In genomic region chr17:43950554-43950953, GRCh38 we compare ENCODE assay signal across 23 cellular contexts. TPM values are rescaled to one million over a fixed set of nuclear protein-coding genes. Genes with fewer than 3 reads are reported as not detected.
DNase-seq lines count a peak whose midpoint lies in the region; ATAC-seq, FAIRE-seq and TF ChIP-seq lines count a peak whose summit lies in the region.
"Had no signal": no experiment of that assay in that cellular context is flagged by ENCODE, and none has a peak within 500 bp of the region (broad histone marks: within the 10 kb centered on the region; RNA-seq: fewer than 3 reads in every experiment).

No MANE protein-coding gene starts in this region.

- H3K9me1 ChIP-seq in K562 (ENCODE audit: control insufficient read depth, insufficient read depth, low read length), result no peaks in the 10 kb centered on the region

- no peaks in the 10 kb centered on the region for H3K36me3 ChIP-seq in HEK293 (ENCODE audit: control insufficient read depth in 2 of 2, insufficient read depth in 1 of 2, low read length in 2 of 2)
- no peaks in the 10 kb centered on the region for H3K36me3 ChIP-seq in K562 (ENCODE audit: control insufficient read depth, insufficient read depth, low read length)
- H3K36me3 ChIP-seq in kidney (ENCODE audit: control insufficient read depth in 1 of 2, insufficient read depth in 2 of 2, low read length in 2 of 2), result no peaks in the 10 kb centered on the region

- peaks cover 7% of the 10 kb centered on the region; the same call in 2 of the 3 replicates for H3K4me1 ChIP-seq in A549
- H3K4me1 ChIP-seq in HEK293 (ENCODE audit: control insufficient read depth, insufficient read depth, low read length), result no peaks in the 10 kb centered on the region; the same call in 1 of the 2 replicates
- peaks cover 0 to 16% of the 10 kb centered on the region in 2 experiments; a peak in 3 of 5 replicates for H3K4me1 ChIP-seq in K562 (replicated peaks in 1 of 2; ENCODE audit: control insufficient read depth in 2 of 2, insufficient read depth in 2 of 2, low read length in 2 of 2)
- peaks cover 0 to 7% of the 10 kb centered on the region in 2 donors for H3K4me1 ChIP-seq in kidney (ENCODE audit: control insufficient read depth in 1 of 2, insufficient read depth in 1 of 2, low read depth in 1 of 2, low read length in 2 of 2)

- H3K27ac ChIP-seq in A549 (no peak overlapping the region), HEK293 (ENCODE audit: extremely low read depth, low read depth, low read length) (no peak overlapping the region), K562 (ENCODE audit: extremely low read depth, low read depth, low read length) (no peak overlapping the region), kidney (ENCODE audit: low read depth in 2 of 2, low read length in 2 of 2) (no peak overlapping the region)

- in situ Hi-C loops in K562 (cut with MboI), result no loop called here

- ATAC-seq in A549 (no peak), K562 (no peak)
- ATAC-seq: GM12878 had no signal

- no peak for TF ChIP-seq EP300 in A549 (IDR thresholded peaks at IDR 0.05)
- TF ChIP-seq EP300 in K562 (IDR thresholded peaks at IDR 0.05; ENCODE audit: low read length), result no peak

- H3K4me3 ChIP-seq in A549 (no peak overlapping the region), HEK293 (ENCODE audit: low read depth, low read length) (no peak overlapping the region), K562 (no peak overlapping the region), kidney (ENCODE audit: low read length in 2 of 2) (no peak overlapping the region)
- H3K4me3 ChIP-seq: GM12878 had no signal

- TF ChIP-seq CTCF in A549 (IDR thresholded peaks at IDR 0.05) (no peak), HEK293 (tag by site-specific recombination; IDR thresholded peaks at IDR 0.05) (no peak), K562 (IDR thresholded peaks at IDR 0.05 in 2 of 3, conservative IDR thresholded peaks at IDR 0.05 in 1 of 3; ENCODE audit: insufficient read depth in 2 of 3, low read depth in 1 of 3, low read length in 3 of 3) (no peak), kidney (IDR thresholded peaks at IDR 0.05; ENCODE audit: borderline replicate concordance, extremely low read depth, insufficient read depth) (no peak)

- WGBS in A549 (ENCODE audit: missing lambda C conversion rate), result 60% methylated on average over 2 of the region's 2 CpGs
- WGBS in K562 (ENCODE audit: insufficient coverage, low coverage, missing lambda C conversion rate), result 0% methylated on average over 2 of the region's 2 CpGs

- H3K9me3 ChIP-seq in A549 (no peaks in the 10 kb centered on the region), HEK293 (ENCODE audit: control insufficient read depth, insufficient read depth, low read depth, low read length) (no peaks in the 10 kb centered on the region), K562 (replicated peaks; ENCODE audit: control insufficient read depth, insufficient read depth, low read depth, low read length) (no peaks in the 10 kb centered on the region), kidney (ENCODE audit: control insufficient read depth in 1 of 2, low read length in 2 of 2) (no peaks in the 10 kb centered on the region)

- no TSS peak for BruUV-seq in K562 (replicated peaks; lab: Mats Ljungman, UMichigan)

- intact Hi-C loops in K562 (cut with micrococcal nuclease), result no loop called here
- intact Hi-C loops in kidney (cut with DNase I), result no loop called here

- no peak for TF ChIP-seq RAD21 in A549 (conservative IDR thresholded peaks at IDR 0.05 in 1 of 2, IDR thresholded peaks at IDR 0.05 in 1 of 2)
- no peak for TF ChIP-seq RAD21 in K562 (CRISPR knock-in tag; conservative IDR thresholded peaks at IDR 0.05 in 1 of 2, IDR thresholded peaks at IDR 0.05 in 1 of 2)

- H3K79me2 ChIP-seq in K562 (ENCODE audit: control insufficient read depth, insufficient read depth, low read length), result no peaks in the 10 kb centered on the region

- POLR2A ChIA-PET in A549 (lab: Yijun Ruan, JAX) (no interaction called here), HEK293 (lab: Yijun Ruan, JAX) (interaction anchor here (0.5 kb wide), 1 partner anchor 20 kb away, joined by 4 read pairs; no protein-coding TSS in a partner anchor), K562 (lab: Yijun Ruan, JAX) (interaction anchor here (0.5 to 0.7 kb wide), 2 partner anchors 10 to 357 kb away, joined by 3 read pairs; no protein-coding TSS in a partner anchor)

- no peaks in the 10 kb centered on the region; the same call in none of the 2 replicates for H4K20me1 ChIP-seq in K562 (replicated peaks; ENCODE audit: control insufficient read depth, insufficient read depth, low read length)

- no peak overlapping the region for H3K9ac ChIP-seq in K562 (ENCODE audit: insufficient read depth in 1 of 2, low read depth in 2 of 2, low read length in 2 of 2)
- no peak overlapping the region for H3K9ac ChIP-seq in kidney (ENCODE audit: low read length in 2 of 2)

- H3K4me2 ChIP-seq in A549, result no peak overlapping the region
- no peak overlapping the region for H3K4me2 ChIP-seq in K562 (ENCODE audit: insufficient read depth, low read length)

- CTCF ChIA-PET in A549 (lab: Yijun Ruan, JAX) (interaction anchor here (0.7 to 22.4 kb wide), 8 partner anchors 11 to 90 kb away, joined by 3 to 657 read pairs (median 4); partner anchors contain the start of gene NAGS), HEK293 (lab: Yijun Ruan, JAX) (interaction anchor here (1.0 to 2.2 kb wide), 8 partner anchors 7 to 104 kb away, joined by 3 to 10 read pairs (median 4); no protein-coding TSS in a partner anchor), K562 (lab: Yijun Ruan, JAX; ENCODE audit: low intra/inter-chr PET ratio) (no interaction called here)

- no peak for FAIRE-seq in A549 (lab: Jason Lieb, UNC)
- no peak for FAIRE-seq in K562 (lab: Jason Lieb, UNC)
- no peak for FAIRE-seq in kidney (lab: Jason Lieb, UNC)
- FAIRE-seq: GM12878, GM18507 had no signal

- H2AFZ ChIP-seq in K562 (ENCODE audit: low read depth, low read length), result no peak overlapping the region

- TF ChIP-seq POLR2A in A549 (IDR thresholded peaks at IDR 0.05; ENCODE audit: low read length) (no peak), K562 (conservative IDR thresholded peaks at IDR 0.05) (no peak)

- H3K27me3 ChIP-seq in K562 (ENCODE audit: control insufficient read depth in 2 of 2, insufficient read depth in 2 of 2, low read length in 2 of 2), result peaks cover 35 to 59% of the 10 kb centered on the region in 2 experiments; a peak in 4 of 5 replicates

- DNase-seq in A549 (ENCODE audit: low read depth in 1 of 2, low spot score in 1 of 2) (no peak), K562 (ENCODE audit: extremely low read depth in 1 of 4, low spot score in 3 of 4) (no peak), kidney (peak; percentile 10), DMS153 treated with DMSO at 0.1 percent for 48 hours (lab: John Stamatoyannopoulos, UW; ENCODE audit: unreplicated experiment) (no peak), GM19238 (ENCODE audit: insufficient read length, low spot score) (no peak), T1000 (lab: John Stamatoyannopoulos, UW) (no peak)
- DNase-seq: 8988T; C1 segment of cervical spinal cord; Calu3; CD4-positive, alpha-beta memory T cell; COR-L47; DMS153; DMS79; EL; GDM1; GOT3; H7; HFFc6 had no signal

RNA-seq across cellular contexts. Expression of gene PYY, which starts 3.2 kb away (rescaled TPM):
- not detected in 2 replicates for polyA plus RNA-seq in A549 (2011; rRNA removed)
- not detected in 2 replicates for polyA plus RNA-seq in A549 (2012; cell fraction: cytosol; rRNA removed)
- 0.07 TPM in 1 of 2 replicates, not detected in the other for polyA plus RNA-seq in A549 (2012; cell fraction: nucleus; rRNA removed)
- not detected in 3 replicates for polyA plus RNA-seq in A549 (2017; fragmentation: RNase III; extraction: RNeasy Plus Mini Kit Qiagen cat#74134 plus additional on column Dnase treatment)
- polyA minus RNA-seq in A549 (2011; rRNA and poly(A)+ RNA removed), result not detected in 2 replicates
- total RNA-seq in K562 (2011; cell fraction: chromatin; rRNA removed; ENCODE audit: low replicate concordance), result not detected in 2 replicates
- total RNA-seq in K562 (2011; cell fraction: nucleolus; rRNA removed), result not detected in 2 replicates
- total RNA-seq in K562 (2011; cell fraction: nucleoplasm; rRNA removed), result not detected in 2 replicates
- not detected in 2 replicates for total RNA-seq in K562 (2014; rRNA removed)
- total RNA-seq in K562 (2014; rRNA removed; fragmentation: Illumina TruSeq; extraction: Trizol), result not detected in 2 replicates
- total RNA-seq in K562 (2015; rRNA removed; fragmentation: Illumina TruSeq; extraction: Trizol), result not detected in 2 replicates
- total RNA-seq in K562 (2021), result not detected in 2 replicates
- polyA plus RNA-seq in K562 (2011; rRNA removed), result 0.09 TPM in 1 of 2 replicates, not detected in the other
- 0.27 TPM in 1 of 2 replicates, not detected in the other for polyA plus RNA-seq in K562 (2011; cell fraction: cytosol; rRNA removed)
- polyA plus RNA-seq in K562 (2011; cell fraction: nucleus; rRNA removed), result 0.17 and 0.24 TPM in 2 replicates
- polyA plus RNA-seq in K562 (2012), result not detected in 2 replicates
- polyA plus RNA-seq in K562 (2014; fragmentation: Illumina TruSeq; extraction: Trizol), result not detected in 2 replicates
- not detected for polyA plus RNA-seq in K562 (2014; fragmentation: Nextera tagmentation; extraction: Ambion mirVana)
- not detected in 2 replicates for polyA plus RNA-seq in K562 (2014; rRNA removed)
- not detected in 2 replicates for polyA minus RNA-seq in K562 (2011; rRNA and poly(A)+ RNA removed)
- polyA minus RNA-seq in K562 (2011; cell fraction: cytosol; rRNA and poly(A)+ RNA removed), result not detected in 2 replicates
- not detected in 2 replicates for polyA minus RNA-seq in K562 (2011; cell fraction: nucleus; rRNA and poly(A)+ RNA removed)
- not detected for total RNA-seq in kidney
- not detected for polyA plus RNA-seq in kidney (ENCODE audit: insufficient read depth, low read depth, low replicate concordance)
- total RNA-seq: A673; Calu3; CD4-positive, alpha-beta memory T cell; GM12878 had no signal
- polyA plus RNA-seq: BJ; CD4-positive, alpha-beta memory T cell had no signal

RNA-seq across cellular contexts. Expression of gene PPY, which starts 8.3 kb away (rescaled TPM):
- polyA plus RNA-seq in A549 (2011; rRNA removed) (not detected in 2 replicates), A549 (2017; fragmentation: RNase III; extraction: RNeasy Plus Mini Kit Qiagen cat#74134 plus additional on column Dnase treatment) (not detected in 3 replicates), K562 (2011; rRNA removed) (not detected in 2 replicates), K562 (2014; fragmentation: Illumina TruSeq; extraction: Trizol) (not detected in 2 replicates), K562 (2014; fragmentation: Nextera tagmentation; extraction: Ambion mirVana) (not detected), K562 (2014; rRNA removed) (1.9 TPM in 1 of 2 replicates, not detected in the other), kidney (ENCODE audit: insufficient read depth, low read depth, low replicate concordance) (not detected)
- polyA plus RNA-seq in A549 (2012; cell fraction: cytosol; rRNA removed), result 0.20 TPM in 1 of 2 replicates, not detected in the other
- polyA plus RNA-seq in A549 (2012; cell fraction: nucleus; rRNA removed), result not detected in 2 replicates
- not detected in 2 replicates for polyA minus RNA-seq in A549 (2011; rRNA and poly(A)+ RNA removed)
- not detected in 2 replicates for total RNA-seq in K562 (2011; cell fraction: chromatin; rRNA removed; ENCODE audit: low replicate concordance)
- not detected in 2 replicates for total RNA-seq in K562 (2011; cell fraction: nucleolus; rRNA removed)
- not detected in 2 replicates for total RNA-seq in K562 (2011; cell fraction: nucleoplasm; rRNA removed)
- total RNA-seq in K562 (2014; rRNA removed) (not detected in 2 replicates), K562 (2014; rRNA removed; fragmentation: Illumina TruSeq; extraction: Trizol) (not detected in 2 replicates), K562 (2015; rRNA removed; fragmentation: Illumina TruSeq; extraction: Trizol) (not detected in 2 replicates), K562 (2021) (not detected in 2 replicates), kidney (not detected)
- not detected in 2 replicates for polyA plus RNA-seq in K562 (2011; cell fraction: cytosol; rRNA removed)
- not detected in 2 replicates for polyA plus RNA-seq in K562 (2011; cell fraction: nucleus; rRNA removed)
- polyA plus RNA-seq in K562 (2012), result not detected in 2 replicates
- not detected in 2 replicates for polyA minus RNA-seq in K562 (2011; rRNA and poly(A)+ RNA removed)
- polyA minus RNA-seq in K562 (2011; cell fraction: cytosol; rRNA and poly(A)+ RNA removed), result not detected in 2 replicates
- not detected in 2 replicates for polyA minus RNA-seq in K562 (2011; cell fraction: nucleus; rRNA and poly(A)+ RNA removed)
- total RNA-seq: A673; Calu3; CD4-positive, alpha-beta memory T cell; GM12878; H7; HFFc6 had no signal
- polyA plus RNA-seq: BJ; CD4-positive, alpha-beta memory T cell had no signal

RNA-seq across cellular contexts. Expression of gene MPP2, which starts 43.2 kb away (rescaled TPM):
- polyA plus RNA-seq in A549 (2011; rRNA removed), result 3.8 and 4.1 TPM in 2 replicates
- polyA plus RNA-seq in A549 (2012; cell fraction: cytosol; rRNA removed), result 7.0 and 7.5 TPM in 2 replicates
- polyA plus RNA-seq in A549 (2012; cell fraction: nucleus; rRNA removed), result 8.6 and 10.5 TPM in 2 replicates
- 3.4 to 4.2 TPM (median 3.7 TPM) in 3 replicates for polyA plus RNA-seq in A549 (2017; fragmentation: RNase III; extraction: RNeasy Plus Mini Kit Qiagen cat#74134 plus additional on column Dnase treatment)
- polyA minus RNA-seq in A549 (2011; rRNA and poly(A)+ RNA removed), result 7.3 and 7.4 TPM in 2 replicates
- 0.30 and 1.5 TPM in 2 replicates for total RNA-seq in K562 (2011; cell fraction: chromatin; rRNA removed; ENCODE audit: low replicate concordance)
- 1.2 and 1.8 TPM in 2 replicates for total RNA-seq in K562 (2011; cell fraction: nucleolus; rRNA removed)
- total RNA-seq in K562 (2011; cell fraction: nucleoplasm; rRNA removed), result 0.66 and 0.99 TPM in 2 replicates
- total RNA-seq in K562 (2014; rRNA removed), result 0.14 and 0.41 TPM in 2 replicates
- 0.35 and 0.44 TPM in 2 replicates for total RNA-seq in K562 (2014; rRNA removed; fragmentation: Illumina TruSeq; extraction: Trizol)
- total RNA-seq in K562 (2015; rRNA removed; fragmentation: Illumina TruSeq; extraction: Trizol), result 0.26 and 0.33 TPM in 2 replicates
- 0.45 and 0.53 TPM in 2 replicates for total RNA-seq in K562 (2021)
- polyA plus RNA-seq in K562 (2011; rRNA removed), result 1.0 and 1.2 TPM in 2 replicates
- polyA plus RNA-seq in K562 (2011; cell fraction: cytosol; rRNA removed), result 1.3 and 1.5 TPM in 2 replicates
- 1.4 and 1.6 TPM in 2 replicates for polyA plus RNA-seq in K562 (2011; cell fraction: nucleus; rRNA removed)
- polyA plus RNA-seq in K562 (2012), result 0.19 and 0.34 TPM in 2 replicates
- polyA plus RNA-seq in K562 (2014; fragmentation: Illumina TruSeq; extraction: Trizol), result 0.24 and 0.28 TPM in 2 replicates
- polyA plus RNA-seq in K562 (2014; fragmentation: Nextera tagmentation; extraction: Ambion mirVana), result under 1 TPM; 0.04 TPM
- 0.12 and 0.39 TPM in 2 replicates for polyA plus RNA-seq in K562 (2014; rRNA removed)
- 0.99 and 1.5 TPM in 2 replicates for polyA minus RNA-seq in K562 (2011; rRNA and poly(A)+ RNA removed)
- polyA minus RNA-seq in K562 (2011; cell fraction: cytosol; rRNA and poly(A)+ RNA removed), result 1.2 and 1.3 TPM in 2 replicates
- polyA minus RNA-seq in K562 (2011; cell fraction: nucleus; rRNA and poly(A)+ RNA removed), result 0.89 and 1.9 TPM in 2 replicates
- total RNA-seq in kidney, result 1.2 TPM
- polyA plus RNA-seq in kidney (ENCODE audit: insufficient read depth, low read depth, low replicate concordance), result 2.7 TPM

RNA-seq across cellular contexts. Expression of gene NAGS, which starts 53.9 kb away (rescaled TPM):
- 0.61 and 0.66 TPM in 2 replicates for polyA plus RNA-seq in A549 (2011; rRNA removed)
- 0.49 and 0.75 TPM in 2 replicates for polyA plus RNA-seq in A549 (2012; cell fraction: cytosol; rRNA removed)
- 0.40 and 0.59 TPM in 2 replicates for polyA plus RNA-seq in A549 (2012; cell fraction: nucleus; rRNA removed)
- 0.76 to 0.88 TPM (median 0.77 TPM) in 3 replicates for polyA plus RNA-seq in A549 (2017; fragmentation: RNase III; extraction: RNeasy Plus Mini Kit Qiagen cat#74134 plus additional on column Dnase treatment)
- polyA minus RNA-seq in A549 (2011; rRNA and poly(A)+ RNA removed), result 0.68 and 0.91 TPM in 2 replicates
- total RNA-seq in K562 (2011; cell fraction: chromatin; rRNA removed; ENCODE audit: low replicate concordance), result not detected in 2 replicates
- not detected in 2 replicates for total RNA-seq in K562 (2011; cell fraction: nucleolus; rRNA removed)
- not detected in 2 replicates for total RNA-seq in K562 (2011; cell fraction: nucleoplasm; rRNA removed)
- not detected in 2 replicates for total RNA-seq in K562 (2014; rRNA removed)
- not detected in 2 replicates for total RNA-seq in K562 (2014; rRNA removed; fragmentation: Illumina TruSeq; extraction: Trizol)
- total RNA-seq in K562 (2015; rRNA removed; fragmentation: Illumina TruSeq; extraction: Trizol), result not detected in 2 replicates
- not detected in 2 replicates for total RNA-seq in K562 (2021)
- 0.03 TPM in 1 of 2 replicates, not detected in the other for polyA plus RNA-seq in K562 (2011; rRNA removed)
- polyA plus RNA-seq in K562 (2011; cell fraction: cytosol; rRNA removed), result 0.12 TPM in 1 of 2 replicates, not detected in the other
- polyA plus RNA-seq in K562 (2011; cell fraction: nucleus; rRNA removed), result not detected in 2 replicates
- 0.10 and 0.11 TPM in 2 replicates for polyA plus RNA-seq in K562 (2012)
- polyA plus RNA-seq in K562 (2014; fragmentation: Illumina TruSeq; extraction: Trizol), result 0.10 TPM in 1 of 2 replicates, not detected in the other
- polyA plus RNA-seq in K562 (2014; fragmentation: Nextera tagmentation; extraction: Ambion mirVana), result not detected
- 0.28 TPM in 1 of 2 replicates, not detected in the other for polyA plus RNA-seq in K562 (2014; rRNA removed)
- not detected in 2 replicates for polyA minus RNA-seq in K562 (2011; rRNA and poly(A)+ RNA removed)
- not detected in 2 replicates for polyA minus RNA-seq in K562 (2011; cell fraction: cytosol; rRNA and poly(A)+ RNA removed)
- not detected in 2 replicates for polyA minus RNA-seq in K562 (2011; cell fraction: nucleus; rRNA and poly(A)+ RNA removed)
- 3.5 TPM for total RNA-seq in kidney
- polyA plus RNA-seq in kidney (ENCODE audit: insufficient read depth, low read depth, low replicate concordance), result 8.7 TPM
